Comparison of ENCODE assay signal across 3 cellular contexts in the genomic region with DNA sequence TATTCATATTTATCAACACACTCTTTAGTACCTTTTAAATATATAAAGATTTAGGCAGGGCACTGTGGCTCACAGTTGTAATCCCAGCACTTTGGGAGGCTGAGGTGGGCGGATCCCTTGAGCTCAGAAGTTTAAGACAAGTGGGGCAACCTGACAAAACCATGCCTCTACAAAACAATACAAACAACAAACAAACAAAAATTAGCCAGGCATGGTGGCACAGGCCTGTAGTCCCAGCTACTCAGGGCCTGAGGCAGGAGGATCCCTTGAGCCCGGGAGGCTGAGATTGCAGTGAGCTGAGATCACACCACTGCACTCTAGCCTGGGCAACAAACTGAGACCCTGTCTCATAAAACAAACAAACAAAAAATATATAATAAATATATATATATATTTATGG.
TF ChIP-seq lines count a peak whose summit lies in the region.

No MANE protein-coding gene starts in this region.

TF ChIP-seq in HCT116, 20 proteins besides CTCF, POLR2A, EP300 and RAD21:
- TF ChIP-seq, protein P1, sequence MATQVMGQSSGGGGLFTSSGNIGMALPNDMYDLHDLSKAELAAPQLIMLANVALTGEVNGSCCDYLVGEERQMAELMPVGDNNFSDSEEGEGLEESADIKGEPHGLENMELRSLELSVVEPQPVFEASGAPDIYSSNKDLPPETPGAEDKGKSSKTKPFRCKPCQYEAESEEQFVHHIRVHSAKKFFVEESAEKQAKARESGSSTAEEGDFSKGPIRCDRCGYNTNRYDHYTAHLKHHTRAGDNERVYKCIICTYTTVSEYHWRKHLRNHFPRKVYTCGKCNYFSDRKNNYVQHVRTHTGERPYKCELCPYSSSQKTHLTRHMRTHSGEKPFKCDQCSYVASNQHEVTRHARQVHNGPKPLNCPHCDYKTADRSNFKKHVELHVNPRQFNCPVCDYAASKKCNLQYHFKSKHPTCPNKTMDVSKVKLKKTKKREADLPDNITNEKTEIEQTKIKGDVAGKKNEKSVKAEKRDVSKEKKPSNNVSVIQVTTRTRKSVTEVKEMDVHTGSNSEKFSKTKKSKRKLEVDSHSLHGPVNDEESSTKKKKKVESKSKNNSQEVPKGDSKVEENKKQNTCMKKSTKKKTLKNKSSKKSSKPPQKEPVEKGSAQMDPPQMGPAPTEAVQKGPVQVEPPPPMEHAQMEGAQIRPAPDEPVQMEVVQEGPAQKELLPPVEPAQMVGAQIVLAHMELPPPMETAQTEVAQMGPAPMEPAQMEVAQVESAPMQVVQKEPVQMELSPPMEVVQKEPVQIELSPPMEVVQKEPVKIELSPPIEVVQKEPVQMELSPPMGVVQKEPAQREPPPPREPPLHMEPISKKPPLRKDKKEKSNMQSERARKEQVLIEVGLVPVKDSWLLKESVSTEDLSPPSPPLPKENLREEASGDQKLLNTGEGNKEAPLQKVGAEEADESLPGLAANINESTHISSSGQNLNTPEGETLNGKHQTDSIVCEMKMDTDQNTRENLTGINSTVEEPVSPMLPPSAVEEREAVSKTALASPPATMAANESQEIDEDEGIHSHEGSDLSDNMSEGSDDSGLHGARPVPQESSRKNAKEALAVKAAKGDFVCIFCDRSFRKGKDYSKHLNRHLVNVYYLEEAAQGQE (IDR thresholded peaks at IDR 0.05; ENCODE audit: low read depth) = no peak
- TF ChIP-seq ZNF274 (IDR thresholded peaks at IDR 0.05; ENCODE audit: low read depth, low read length) = no peak
- TF ChIP-seq EGR1 (IDR thresholded peaks at IDR 0.05; ENCODE audit: low read depth) = no peak
- TF ChIP-seq EZH2 (IDR thresholded peaks at IDR 0.05) = no peak
- no peak for TF ChIP-seq JUND (IDR thresholded peaks at IDR 0.05)
- TF ChIP-seq, protein P2, sequence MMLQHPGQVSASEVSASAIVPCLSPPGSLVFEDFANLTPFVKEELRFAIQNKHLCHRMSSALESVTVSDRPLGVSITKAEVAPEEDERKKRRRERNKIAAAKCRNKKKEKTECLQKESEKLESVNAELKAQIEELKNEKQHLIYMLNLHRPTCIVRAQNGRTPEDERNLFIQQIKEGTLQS (IDR thresholded peaks at IDR 0.05) = no peak
- TF ChIP-seq SP1 (IDR thresholded peaks at IDR 0.05; ENCODE audit: low read depth) = no peak
- no peak for TF ChIP-seq ZFX (IDR thresholded peaks at IDR 0.05)

TF ChIP-seq in H1, 55 proteins besides CTCF, POLR2A, EP300 and RAD21:
- TF ChIP-seq CHD1 (IDR thresholded peaks at IDR 0.05; ENCODE audit: low read depth, low read length) (no peak), HDAC2 (IDR thresholded peaks at IDR 0.05; ENCODE audit: borderline replicate concordance in 1 of 2, low read depth in 2 of 2, low read length in 2 of 2) (no peak)
TF ChIP-seq in H1: peak in this region for 0.

TF ChIP-seq in HepG2, 621 proteins besides CTCF, POLR2A, EP300 and RAD21:
- TF ChIP-seq ZNF263 (CRISPR knock-in tag; IDR thresholded peaks at IDR 0.05) (no peak), ZNF501 (CRISPR knock-in tag; IDR thresholded peaks at IDR 0.05) (no peak), PHF20 (CRISPR knock-in tag; IDR thresholded peaks at IDR 0.05) (no peak), TBP (CRISPR knock-in tag; IDR thresholded peaks at IDR 0.05) (no peak), BORCS8-MEF2B (CRISPR knock-in tag; IDR thresholded peaks at IDR 0.05) (no peak), ZNF235 (CRISPR knock-in tag; IDR thresholded peaks at IDR 0.05; ENCODE audit: borderline replicate concordance) (no peak), ATM (IDR thresholded peaks at IDR 0.05; ENCODE audit: borderline replicate concordance) (no peak), ZNF468 (CRISPR knock-in tag; IDR thresholded peaks at IDR 0.05) (no peak)
- TF ChIP-seq, protein P3, sequence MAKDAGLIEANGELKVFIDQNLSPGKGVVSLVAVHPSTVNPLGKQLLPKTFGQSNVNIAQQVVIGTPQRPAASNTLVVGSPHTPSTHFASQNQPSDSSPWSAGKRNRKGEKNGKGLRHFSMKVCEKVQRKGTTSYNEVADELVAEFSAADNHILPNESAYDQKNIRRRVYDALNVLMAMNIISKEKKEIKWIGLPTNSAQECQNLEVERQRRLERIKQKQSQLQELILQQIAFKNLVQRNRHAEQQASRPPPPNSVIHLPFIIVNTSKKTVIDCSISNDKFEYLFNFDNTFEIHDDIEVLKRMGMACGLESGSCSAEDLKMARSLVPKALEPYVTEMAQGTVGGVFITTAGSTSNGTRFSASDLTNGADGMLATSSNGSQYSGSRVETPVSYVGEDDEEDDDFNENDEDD (CRISPR knock-in tag; IDR thresholded peaks at IDR 0.05; ENCODE audit: borderline replicate concordance) = no peak
- TF ChIP-seq, protein P4, sequence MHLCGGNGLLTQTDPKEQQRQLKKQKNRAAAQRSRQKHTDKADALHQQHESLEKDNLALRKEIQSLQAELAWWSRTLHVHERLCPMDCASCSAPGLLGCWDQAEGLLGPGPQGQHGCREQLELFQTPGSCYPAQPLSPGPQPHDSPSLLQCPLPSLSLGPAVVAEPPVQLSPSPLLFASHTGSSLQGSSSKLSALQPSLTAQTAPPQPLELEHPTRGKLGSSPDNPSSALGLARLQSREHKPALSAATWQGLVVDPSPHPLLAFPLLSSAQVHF (CRISPR knock-in tag; IDR thresholded peaks at IDR 0.05) = no peak
- TF ChIP-seq, protein P5, sequence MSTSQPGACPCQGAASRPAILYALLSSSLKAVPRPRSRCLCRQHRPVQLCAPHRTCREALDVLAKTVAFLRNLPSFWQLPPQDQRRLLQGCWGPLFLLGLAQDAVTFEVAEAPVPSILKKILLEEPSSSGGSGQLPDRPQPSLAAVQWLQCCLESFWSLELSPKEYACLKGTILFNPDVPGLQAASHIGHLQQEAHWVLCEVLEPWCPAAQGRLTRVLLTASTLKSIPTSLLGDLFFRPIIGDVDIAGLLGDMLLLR (CRISPR knock-in tag; IDR thresholded peaks at IDR 0.05) = no peak
TF ChIP-seq in HepG2: peak in this region for 0.
